In the genomic region with DNA sequence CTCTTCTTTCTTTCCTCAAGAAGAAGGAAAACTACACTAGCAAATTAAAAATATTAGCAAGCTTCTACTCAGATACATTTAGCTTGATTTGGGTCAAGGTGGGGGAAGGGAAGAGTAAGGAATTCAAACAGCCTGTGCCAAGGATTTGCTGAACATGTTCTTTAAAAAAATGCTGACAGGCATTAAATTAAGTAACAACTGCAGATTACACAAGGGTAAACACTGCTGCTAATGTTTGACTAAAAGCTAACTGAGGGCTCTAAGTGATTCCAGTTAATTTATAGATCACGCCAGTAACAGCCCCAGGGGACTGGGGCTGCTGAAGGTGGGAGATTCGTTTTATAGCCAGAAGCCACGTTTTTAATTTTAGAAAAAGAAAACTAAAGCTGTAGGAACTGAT, we compare ENCODE assay signal across 14 cellular contexts.
DNase-seq lines count a peak whose midpoint lies in the region; ATAC-seq and TF ChIP-seq lines count a peak whose summit lies in the region.
"Had no signal": no experiment of that assay in that cellular context is flagged by ENCODE, and none has a peak within 500 bp of the region (broad histone marks: within the 10 kb centered on the region; RNA-seq: fewer than 3 reads in every experiment).

No MANE protein-coding gene starts in this region.

- no peaks in the 10 kb centered on the region for H3K27me3 ChIP-seq in lower lobe of right lung (ENCODE audit: low read depth)

- DNase-seq in NCI-H446 treated with DMSO at 0.1 percent for 48 hours (lab: John Stamatoyannopoulos, UW) (peak; percentile 1), NCI-H446 (lab: John Stamatoyannopoulos, UW) (no peak), epidermal melanocyte (ENCODE audit: insufficient read length, low spot score) (peak; percentile 51), lower lobe of right lung (no peak), type B pancreatic cell (ENCODE audit: extremely low spot score, unreplicated experiment) (no peak), RKO (ENCODE audit: low spot score) (no peak)
- no peak for DNase-seq in activated CD4-positive, alpha-beta T cell treated with anti-CD3 and anti-CD28 coated beads for 1 hour
- DNase-seq: activated CD4-positive, alpha-beta T cell treated with anti-CD3 and anti-CD28 coated beads, Interleukin-2, amount 10 ng/mL, durations not matched to agents 7 days and 5 days; amniotic stem cell; naive thymus-derived CD4-positive, alpha-beta T cell; NCI-H2081; stimulated activated CD4-positive, alpha-beta T cell treated with anti-CD3 and anti-CD28 coated beads, Interleukin-4, amount 100 ng/mL, for 4 hours had no signal

- ATAC-seq in lower lobe of right lung, result peak; percentile 69 to 80
- no peak for ATAC-seq in esophagus mucosa
- ATAC-seq: naive thymus-derived CD4-positive, alpha-beta T cell had no signal

- no peaks in the 10 kb centered on the region for H3K9me3 Mint-ChIP-seq in type B pancreatic cell
- H3K9me3 Mint-ChIP-seq: activated CD4-positive, alpha-beta T cell treated with anti-CD3 and anti-CD28 coated beads, Interleukin-2, amount 10 ng/mL, durations not matched to agents 7 days and 5 days; naive thymus-derived CD4-positive, alpha-beta T cell had no signal

- peak overlapping the region; percentile 50 for H3K27ac Mint-ChIP-seq in type B pancreatic cell
- H3K27ac Mint-ChIP-seq: activated CD4-positive, alpha-beta T cell treated with anti-CD3 and anti-CD28 coated beads, Interleukin-2, amount 10 ng/mL, durations not matched to agents 7 days and 5 days; naive thymus-derived CD4-positive, alpha-beta T cell had no signal

- H3K27ac ChIP-seq in lower lobe of right lung, result peak overlapping the region; percentile 46

- no peaks in the 10 kb centered on the region for H3K36me3 Mint-ChIP-seq in type B pancreatic cell
- H3K36me3 Mint-ChIP-seq: naive thymus-derived CD4-positive, alpha-beta T cell had no signal

- peak overlapping the region; percentile 59 for H3K4me3 Mint-ChIP-seq in type B pancreatic cell
- H3K4me3 Mint-ChIP-seq: activated CD4-positive, alpha-beta T cell treated with anti-CD3 and anti-CD28 coated beads, Interleukin-2, amount 10 ng/mL, durations not matched to agents 7 days and 5 days; naive thymus-derived CD4-positive, alpha-beta T cell had no signal

- no peak for TF ChIP-seq CTCF in lower lobe of right lung (IDR thresholded peaks at IDR 0.05)
- TF ChIP-seq CTCF in type B pancreatic cell (conservative IDR thresholded peaks at IDR 0.05), result no peak

- peaks cover 57% of the 10 kb centered on the region for H3K4me1 Mint-ChIP-seq in type B pancreatic cell (ENCODE audit: unreplicated experiment)

- no peaks in the 10 kb centered on the region for H3K9me3 ChIP-seq in lower lobe of right lung
- H3K9me3 ChIP-seq: thoracic aorta had no signal

- H3K4me3 ChIP-seq in lower lobe of right lung, result no peak overlapping the region
- H3K4me3 ChIP-seq: thoracic aorta had no signal

- H3K36me3 ChIP-seq in lower lobe of right lung, result no peaks in the 10 kb centered on the region
- H3K36me3 ChIP-seq: thoracic aorta had no signal

- intact Hi-C loops in lower lobe of right lung (cut with DNase I), result no loop called here

- peaks cover 66% of the 10 kb centered on the region for H3K4me1 ChIP-seq in lower lobe of right lung

- peaks cover 12% of the 10 kb centered on the region for H3K27me3 Mint-ChIP-seq in type B pancreatic cell

Comparison
In these comparisons a context has a peak if more than half of its experiments do, and no peak if none do; other contexts are left out.
1. DNase-seq: peak in NCI-H446 treated with DMSO at 0.1 percent for 48 hours (single experiment) and epidermal melanocyte (single experiment); none in NCI-H446 (0 of 2), lower lobe of right lung (single experiment), type B pancreatic cell (single experiment), RKO (single experiment) and activated CD4-positive, alpha-beta T cell treated with anti-CD3 and anti-CD28 coated beads for 1 hour (single experiment).